18 cellular contexts compared by ENCODE assay signal in genomic region chr5:159324097-159324760, GRCh38. TPM values are rescaled to one million over a fixed set of nuclear protein-coding genes. Genes with fewer than 3 reads are reported as not detected.
DNase-seq lines count a peak whose midpoint lies in the region; ATAC-seq, FAIRE-seq and TF ChIP-seq lines count a peak whose summit lies in the region.
"Had no signal": no experiment of that assay in that cellular context is flagged by ENCODE, and none has a peak within 500 bp of the region (broad histone marks: within the 10 kb centered on the region; RNA-seq: fewer than 3 reads in every experiment).

No MANE protein-coding gene starts in this region.

- no peak overlapping the region for H3K4me3 ChIP-seq in A549
- no peak overlapping the region for H3K4me3 ChIP-seq in SK-N-SH (ENCODE audit: low read depth in 2 of 2, low read length in 1 of 2)
- no peak overlapping the region for H3K4me3 ChIP-seq in upper lobe of left lung
- no peak overlapping the region for H3K4me3 ChIP-seq in OCI-LY7 (ENCODE audit: low read depth, low read length, poor library complexity, severe bottlenecking)
- H3K4me3 ChIP-seq: pancreas had no signal

- no peak overlapping the region for H3K4me3 Mint-ChIP-seq in activated T-helper 2 cell treated with anti-CD3 and anti-CD28 coated beads, Interferon-gamma antibody, Interleukin-2, Interleukin-4, amounts not matched to agents 10 μg/mL and 5 μg/mL and 100 μg/mL, durations not matched to agents 14 hours and 24 hours and 36 hours (ENCODE audit: low read depth)
- H3K4me3 Mint-ChIP-seq: activated CD4-positive, alpha-beta T cell treated with anti-CD3 and anti-CD28 coated beads, Interleukin-2, amount 10 ng/mL, durations not matched to agents 7 days and 5 days; activated T-helper 17 cell treated with anti-CD3 and anti-CD28 coated beads, Interleukin-2, amount 50 U/mL, for 72 hours; brain; memory B cell had no signal

- POLR2A ChIA-PET in A549 (lab: Yijun Ruan, JAX) = no interaction called here
- POLR2A ChIA-PET in SK-N-SH (lab: Yijun Ruan, JAX) = no interaction called here
- POLR2A ChIA-PET in OCI-LY7 (lab: Charles Lee) = interaction anchor here (1.3 kb wide), 2 partner anchors 9 to 10 kb away, joined by 3 to 6 read pairs; no protein-coding TSS in a partner anchor

- no peaks in the 10 kb centered on the region for H3K36me3 ChIP-seq in SK-N-SH (replicated peaks in 1 of 2; ENCODE audit: control insufficient read depth in 1 of 2, insufficient read depth in 2 of 2, low read length in 1 of 2)
- H3K36me3 ChIP-seq in upper lobe of left lung = no peaks in the 10 kb centered on the region
- no peaks in the 10 kb centered on the region for H3K36me3 ChIP-seq in OCI-LY7 (ENCODE audit: insufficient read depth, low read length)
- H3K36me3 ChIP-seq: BE2C, pancreas had no signal

- TF ChIP-seq CTCF in A549 (IDR thresholded peaks at IDR 0.05) (no peak), SK-N-SH (IDR thresholded peaks at IDR 0.05) (no peak), upper lobe of left lung (IDR thresholded peaks at IDR 0.05) (no peak), OCI-LY7 (conservative IDR thresholded peaks at IDR 0.05; ENCODE audit: low read length) (no peak)

- no peak for TF ChIP-seq RAD21 in A549 (conservative IDR thresholded peaks at IDR 0.05 in 1 of 2, IDR thresholded peaks at IDR 0.05 in 1 of 2)
- no peak for TF ChIP-seq RAD21 in SK-N-SH (IDR thresholded peaks at IDR 0.05; ENCODE audit: low read length)

- H3K9me3 Mint-ChIP-seq in activated T-helper 2 cell treated with anti-CD3 and anti-CD28 coated beads, Interferon-gamma antibody, Interleukin-2, Interleukin-4, amounts not matched to agents 10 μg/mL and 5 μg/mL and 100 μg/mL, durations not matched to agents 14 hours and 24 hours and 36 hours = no peaks in the 10 kb centered on the region
- H3K9me3 Mint-ChIP-seq: activated CD4-positive, alpha-beta T cell treated with anti-CD3 and anti-CD28 coated beads, Interleukin-2, amount 10 ng/mL, durations not matched to agents 7 days and 5 days; activated T-helper 17 cell treated with anti-CD3 and anti-CD28 coated beads, Interleukin-2, amount 50 U/mL, for 72 hours; brain; memory B cell had no signal

- H3K36me3 Mint-ChIP-seq in activated T-helper 2 cell treated with anti-CD3 and anti-CD28 coated beads, Interferon-gamma antibody, Interleukin-2, Interleukin-4, amounts not matched to agents 10 μg/mL and 5 μg/mL and 100 μg/mL, durations not matched to agents 14 hours and 24 hours and 36 hours (ENCODE audit: low read depth) = no peaks in the 10 kb centered on the region
- H3K36me3 Mint-ChIP-seq: brain, memory B cell had no signal

- H3K4me1 Mint-ChIP-seq in activated T-helper 2 cell treated with anti-CD3 and anti-CD28 coated beads, Interferon-gamma antibody, Interleukin-2, Interleukin-4, amounts not matched to agents 10 μg/mL and 5 μg/mL and 100 μg/mL, durations not matched to agents 14 hours and 24 hours and 36 hours (ENCODE audit: low read depth) = no peaks in the 10 kb centered on the region
- H3K4me1 Mint-ChIP-seq: activated CD4-positive, alpha-beta T cell treated with anti-CD3 and anti-CD28 coated beads, Interleukin-2, amount 10 ng/mL, durations not matched to agents 7 days and 5 days; activated T-helper 17 cell treated with anti-CD3 and anti-CD28 coated beads, Interleukin-2, amount 50 U/mL, for 72 hours; brain; memory B cell had no signal

- no peaks in the 10 kb centered on the region for H4K20me1 ChIP-seq in SK-N-SH (ENCODE audit: insufficient read depth)
- H4K20me1 ChIP-seq in OCI-LY7 (ENCODE audit: insufficient read depth, low read length) = no peaks in the 10 kb centered on the region

- CTCF ChIA-PET in A549 (lab: Yijun Ruan, JAX) (interaction anchor here (0.6 to 3.7 kb wide), 11 partner anchors 8 to 663 kb away, joined by 3 to 20 read pairs (median 4); no protein-coding TSS in a partner anchor), SK-N-SH (lab: Yijun Ruan, JAX) (interaction anchor here (0.7 to 3.0 kb wide), 4 partner anchors 7 to 38 kb away, joined by 3 to 14 read pairs (median 3); no protein-coding TSS in a partner anchor), OCI-LY7 (lab: Charles Lee; ENCODE audit: unreplicated experiment) (no interaction called here)

- no peak for FAIRE-seq in A549 (lab: Jason Lieb, UNC)
- FAIRE-seq: endometrium, pancreas had no signal

- H3K9me2 ChIP-seq in SK-N-SH (no peaks in the 10 kb centered on the region), OCI-LY7 (ENCODE audit: insufficient read depth, low read length) (no peaks in the 10 kb centered on the region)

- no peaks in the 10 kb centered on the region for H3K79me2 ChIP-seq in SK-N-SH (ENCODE audit: insufficient read depth)
- no peaks in the 10 kb centered on the region for H3K79me2 ChIP-seq in OCI-LY7 (ENCODE audit: insufficient read depth, low read depth, low read length)

- H3K27ac ChIP-seq in A549 (no peak overlapping the region), SK-N-SH (ENCODE audit: low read depth in 2 of 2, low read length in 1 of 2) (peak overlapping the region in 1 of 2 experiments; percentile 11; a peak in 1 of 4 replicates), upper lobe of left lung (no peak overlapping the region), OCI-LY7 (ENCODE audit: low read depth, low read length, poor library complexity, severe bottlenecking) (no peak overlapping the region)
- H3K27ac ChIP-seq: pancreas had no signal

- H3K4me2 ChIP-seq in A549 (no peak overlapping the region), SK-N-SH (no peak overlapping the region), OCI-LY7 (ENCODE audit: low read length) (no peak overlapping the region)

- ATAC-seq in A549 = 0 out of 6 replicates have a peak, but pooled peaks have one; percentile 30 to 51
- no peak for ATAC-seq in upper lobe of left lung (ENCODE audit: low FRiP score in 2 of 2)
- ATAC-seq: activated T-helper 17 cell treated with anti-CD3 and anti-CD28 coated beads, Interleukin-2, amount 50 U/mL, for 72 hours; pancreas had no signal

- TF ChIP-seq EP300 in A549 (IDR thresholded peaks at IDR 0.05) = no peak
- no peak for TF ChIP-seq EP300 in SK-N-SH (IDR thresholded peaks at IDR 0.05; ENCODE audit: borderline replicate concordance in 1 of 2, low read depth in 1 of 2, low read length in 1 of 2)
- TF ChIP-seq EP300 in upper lobe of left lung (IDR thresholded peaks at IDR 0.05) = no peak

- DNase-seq in A549 (ENCODE audit: low read depth in 1 of 2, low spot score in 1 of 2) (no peak), H4 (ENCODE audit: low spot score) (peak; percentile 24), SK-N-SH (no peak), fibroblast of the conjunctiva (ENCODE audit: low read depth) (peak; percentile 76), upper lobe of left lung (no peak), OCI-LY7 (ENCODE audit: low spot score) (no peak)
- DNase-seq in activated T-helper 2 cell treated with anti-CD3 and anti-CD28 coated beads, Interferon-gamma antibody, Interleukin-2, Interleukin-4, amounts not matched to agents 10 μg/mL and 5 μg/mL and 100 μg/mL, durations not matched to agents 14 hours and 24 hours and 36 hours (ENCODE audit: low spot score) = no peak
- no peak for DNase-seq in activated T-cell treated with anti-CD3 and anti-CD28 coated beads, Interleukin-2, amount 50 U/mL, for 1 hour
- DNase-seq: activated CD4-positive, alpha-beta T cell treated with anti-CD3 and anti-CD28 coated beads, Interleukin-2, amount 10 ng/mL, durations not matched to agents 7 days and 5 days; BE2C; GDM1; Karpas-422; pancreas had no signal

- WGBS in A549 (ENCODE audit: missing lambda C conversion rate) = 82% methylated on average over 3 of the region's 3 CpGs
- WGBS in SK-N-SH (ENCODE audit: low lambda C conversion rate) = 65% methylated on average over 3 of the region's 3 CpGs
- 96% methylated on average over 3 of the region's 3 CpGs for WGBS in upper lobe of left lung, 2 donors

- H3K9me3 ChIP-seq in A549 (no peaks in the 10 kb centered on the region), SK-N-SH (no peaks in the 10 kb centered on the region), upper lobe of left lung (no peaks in the 10 kb centered on the region), OCI-LY7 (ENCODE audit: low read length) (no peaks in the 10 kb centered on the region)
- H3K9me3 ChIP-seq: BE2C, pancreas had no signal

- no peak overlapping the region for H2AFZ ChIP-seq in SK-N-SH (ENCODE audit: low read depth)
- no peak overlapping the region for H2AFZ ChIP-seq in OCI-LY7 (ENCODE audit: low read length)

- BruUV-seq in OCI-LY7 (replicated peaks; lab: Mats Ljungman, UMichigan) = no TSS peak

- no peak overlapping the region for H3K9ac ChIP-seq in SK-N-SH

- no peak overlapping the region for H3K27ac Mint-ChIP-seq in activated T-helper 2 cell treated with anti-CD3 and anti-CD28 coated beads, Interferon-gamma antibody, Interleukin-2, Interleukin-4, amounts not matched to agents 10 μg/mL and 5 μg/mL and 100 μg/mL, durations not matched to agents 14 hours and 24 hours and 36 hours
- H3K27ac Mint-ChIP-seq: activated CD4-positive, alpha-beta T cell treated with anti-CD3 and anti-CD28 coated beads, Interleukin-2, amount 10 ng/mL, durations not matched to agents 7 days and 5 days; activated T-helper 17 cell treated with anti-CD3 and anti-CD28 coated beads, Interleukin-2, amount 50 U/mL, for 72 hours; brain; memory B cell had no signal

- no peaks in the 10 kb centered on the region; the same call in 1 of the 2 replicates for H3K27me3 ChIP-seq in SK-N-SH (ENCODE audit: insufficient read depth)
- H3K27me3 ChIP-seq in upper lobe of left lung = no peaks in the 10 kb centered on the region
- H3K27me3 ChIP-seq: pancreas had no signal

- intact Hi-C loops in activated T-helper 2 cell treated with anti-CD3 and anti-CD28 coated beads, Interferon-gamma antibody, Interleukin-2, Interleukin-4, amounts not matched to agents 10 μg/mL and 5 μg/mL and 100 μg/mL, durations not matched to agents 14 hours and 24 hours and 36 hours (cut with micrococcal nuclease) = no loop called here
- intact Hi-C loops in OCI-LY7 (cut with micrococcal nuclease; ENCODE audit: unreplicated experiment) = no loop called here

- H3K4me1 ChIP-seq in A549 (no peaks in the 10 kb centered on the region), SK-N-SH (ENCODE audit: control insufficient read depth in 1 of 2, insufficient read depth in 2 of 2, low read depth in 1 of 2, low read length in 1 of 2) (peaks cover 0 to 10% of the 10 kb centered on the region in 2 experiments; a peak in 2 of 4 replicates), upper lobe of left lung (no peaks in the 10 kb centered on the region), OCI-LY7 (ENCODE audit: insufficient read depth, low read length, poor library complexity, severe bottlenecking) (no peaks in the 10 kb centered on the region)
- H3K4me1 ChIP-seq: pancreas had no signal

- TF ChIP-seq POLR2A in A549 (IDR thresholded peaks at IDR 0.05; ENCODE audit: low read length) = no peak
- TF ChIP-seq POLR2A in upper lobe of left lung (IDR thresholded peaks at IDR 0.05) = no peak

- H3K27me3 Mint-ChIP-seq in activated T-helper 2 cell treated with anti-CD3 and anti-CD28 coated beads, Interferon-gamma antibody, Interleukin-2, Interleukin-4, amounts not matched to agents 10 μg/mL and 5 μg/mL and 100 μg/mL, durations not matched to agents 14 hours and 24 hours and 36 hours (ENCODE audit: low read depth) = peaks cover 43% of the 10 kb centered on the region
- H3K27me3 Mint-ChIP-seq: activated T-helper 17 cell treated with anti-CD3 and anti-CD28 coated beads, Interleukin-2, amount 50 U/mL, for 72 hours; memory B cell had no signal

- peaks cover 5% of the 10 kb centered on the region for H3F3A ChIP-seq in SK-N-SH (replicated peaks; ENCODE audit: insufficient read depth)

RNA-seq across cellular contexts. Expression of gene IL12B, which starts 6.1 kb away (rescaled TPM):
- polyA plus RNA-seq in A549 (2011; rRNA removed) (0.05 and 0.09 TPM in 2 replicates), A549 (2017; fragmentation: RNase III; extraction: RNeasy Plus Mini Kit Qiagen cat#74134 plus additional on column Dnase treatment) (0.05 to 0.08 TPM (median 0.05 TPM) in 3 replicates), SK-N-SH (2012; rRNA removed) (not detected in 2 replicates)
- polyA plus RNA-seq in A549 (2012; cell fraction: cytosol; rRNA removed) = 0.03 TPM in 1 of 2 replicates, not detected in the other
- polyA plus RNA-seq in A549 (2012; cell fraction: nucleus; rRNA removed) = 0.02 and 0.04 TPM in 2 replicates
- not detected in 2 replicates for polyA minus RNA-seq in A549 (2011; rRNA and poly(A)+ RNA removed)
- total RNA-seq in H4 (2014; rRNA removed; shearing (Covaris generic)) = not detected in 2 replicates
- polyA plus RNA-seq in SK-N-SH (2012; cell fraction: cytosol; rRNA removed) = 0.01 TPM in 1 of 2 replicates, not detected in the other
- 0.02 TPM in 1 of 2 replicates, not detected in the other for polyA plus RNA-seq in SK-N-SH (2012; cell fraction: nucleus; rRNA removed)
- total RNA-seq in upper lobe of left lung (not detected), OCI-LY7 (2022) (not detected in 2 replicates)
- total RNA-seq in activated T-helper 2 cell treated with anti-CD3 and anti-CD28 coated beads, Interferon-gamma antibody, Interleukin-2, Interleukin-4, amounts not matched to agents 10 μg/mL and 5 μg/mL and 100 μg/mL, durations not matched to agents 14 hours and 24 hours and 36 hours = not detected in 2 replicates
- total RNA-seq in OCI-LY7 (2014; rRNA removed; shearing (Covaris generic)) = not detected in 2 replicates
- total RNA-seq: activated CD4-positive, alpha-beta T cell treated with anti-CD3 and anti-CD28 coated beads, Interleukin-2, amount 10 ng/mL, durations not matched to agents 7 days and 5 days; activated T-helper 17 cell treated with anti-CD3 and anti-CD28 coated beads, Interleukin-2, amount 50 U/mL, for 72 hours; pancreas; T-helper 1 cell treated with Interleukin-12 subunit alpha and Interleukin-12 subunit beta and Interleukin-4 antibody, amounts not matched to agents 30 ng/mL and 1 ng/mL, for 36 hours had no signal
- polyA plus RNA-seq: pancreas had no signal

Comparison
In these comparisons a context has a peak if more than half of its experiments do, and no peak if none do; other contexts are left out.
1. ATAC-seq: peak in A549 (2 of 2); none in upper lobe of left lung (0 of 2).
2. DNase-seq: peak in H4 (single experiment) and fibroblast of the conjunctiva (single experiment); none in A549 (0 of 2), SK-N-SH (single experiment), upper lobe of left lung (0 of 2), activated T-helper 2 cell treated with anti-CD3 and anti-CD28 coated beads, Interferon-gamma antibody, Interleukin-2, Interleukin-4, amounts not matched to agents 10 μg/mL and 5 μg/mL and 100 μg/mL, durations not matched to agents 14 hours and 24 hours and 36 hours (single experiment), OCI-LY7 (single experiment) and activated T-cell treated with anti-CD3 and anti-CD28 coated beads, Interleukin-2, amount 50 U/mL, for 1 hour (single experiment).
3. Of the 12 proteins assayed by ChIP-seq in both A549 and SK-N-SH: peak only in A549: none; only in SK-N-SH: FOSL2, MAX and PBX3; in both: none; in neither: 9.